Comparison of ENCODE assay signal across 9 cellular contexts in genomic region chr22:38698407-38699094, GRCh38. TPM values are rescaled to one million over a fixed set of nuclear protein-coding genes. Genes with fewer than 3 reads are reported as not detected.
A peak's percentile ranks its signal among the peaks of the same experiment; 100 is the strongest.
DNase-seq lines count a peak whose midpoint lies in the region; ATAC-seq and TF ChIP-seq lines count a peak whose summit lies in the region.
"Had no signal": no experiment of that assay in that cellular context is flagged by ENCODE, and none has a peak within 500 bp of the region (broad histone marks: within the 10 kb centered on the region; RNA-seq: fewer than 3 reads in every experiment).

No MANE protein-coding gene starts in this region.

- peaks cover 11% of the 10 kb centered on the region; the same call in 1 of the 2 replicates for H3K36me3 ChIP-seq in OCI-LY1 (ENCODE audit: insufficient read depth, low read length)
- H3K36me3 ChIP-seq in effector memory CD4-positive, alpha-beta T cell (ENCODE audit: control insufficient read depth, insufficient read depth, low read length), result no peaks in the 10 kb centered on the region
- H3K36me3 ChIP-seq in neuronal stem cell (replicated peaks in 1 of 2; ENCODE audit: control insufficient read depth in 2 of 2, insufficient read depth in 2 of 2, low read length in 2 of 2), result peaks cover 3 to 50% of the 10 kb centered on the region in 2 donors

- no peak overlapping the region for H2BK12ac ChIP-seq in neuronal stem cell (ENCODE audit: low read length)

- H2AFZ ChIP-seq in OCI-LY1 (ENCODE audit: low read length), result no peak overlapping the region
- H2AFZ ChIP-seq in neuronal stem cell (ENCODE audit: low read length), result no peak overlapping the region

- peaks cover 48% of the 10 kb centered on the region for H3K4me1 Mint-ChIP-seq in CD14-positive monocyte

- peaks cover 0 to 18% of the 10 kb centered on the region in 2 donors for H3K36me3 Mint-ChIP-seq in CD14-positive monocyte

- H3K27ac ChIP-seq in OCI-LY1 (ENCODE audit: low read depth, low read length, poor library complexity, severe bottlenecking), result peak overlapping the region; percentile 60
- peak overlapping the region; percentile 98 for H3K27ac ChIP-seq in effector memory CD4-positive, alpha-beta T cell (ENCODE audit: insufficient read depth, low read length, poor library complexity, severe bottlenecking)
- no peak overlapping the region for H3K27ac ChIP-seq in neuronal stem cell (replicated peaks; ENCODE audit: low read length)

- no peak for ATAC-seq in HG02571 (IDR thresholded peaks at IDR 0.05; ENCODE audit: unreplicated experiment)

- peak overlapping the region; percentile 39 to 62 for H3K4me3 Mint-ChIP-seq in CD14-positive monocyte

- TF ChIP-seq CTCF in CD14-positive monocyte (IDR thresholded peaks at IDR 0.05) (no peak), OCI-LY1 (IDR thresholded peaks at IDR 0.05; ENCODE audit: low read length) (no peak)

- H3K4ac ChIP-seq in neuronal stem cell (ENCODE audit: low read length), result no peak overlapping the region

- H3K9me3 Mint-ChIP-seq in CD14-positive monocyte, result no peaks in the 10 kb centered on the region

- peaks cover 6 to 13% (median 6%) of the 10 kb centered on the region in 3 donors for H3K27me3 Mint-ChIP-seq in CD14-positive monocyte (ENCODE audit: low read depth in 3 of 3)

- no CpG with 5 or more reads among the region's 13 CpGs for WGBS in neuronal stem cell (ENCODE audit: extremely low coverage in 2 of 2, insufficient read length in 2 of 2, insufficient replicate concordance in 1 of 2), 2 donors

- no peak overlapping the region for H4K91ac ChIP-seq in neuronal stem cell (ENCODE audit: low read depth, low read length, poor library complexity)

- H3K4me1 ChIP-seq in OCI-LY1 (ENCODE audit: insufficient read depth, low read length, severe bottlenecking) (peaks cover 52% of the 10 kb centered on the region), neuronal stem cell (ENCODE audit: control insufficient read depth in 2 of 2, insufficient read depth in 1 of 2, low read depth in 1 of 2, low read length in 2 of 2) (peaks cover 11 to 33% of the 10 kb centered on the region in 2 donors)
- H3K4me1 ChIP-seq in effector memory CD4-positive, alpha-beta T cell (ENCODE audit: control insufficient read depth, insufficient read depth, low read length, poor library complexity, severe bottlenecking), result peaks cover 37% of the 10 kb centered on the region

- 0 out of 2 replicates have a peak, but pooled peaks cover 3% of the 10 kb centered on the region for H3F3A ChIP-seq in OCI-LY1 (ENCODE audit: insufficient read depth, low read length)

- H3K9ac ChIP-seq in OCI-LY1 (ENCODE audit: low read length) (no peak overlapping the region; the same call in 1 of the 2 replicates), neuronal stem cell (ENCODE audit: low read depth, low read length, poor library complexity) (no peak overlapping the region)

- H3K4me3 ChIP-seq in OCI-LY1 (ENCODE audit: low read depth, low read length, poor library complexity, severe bottlenecking) (peak overlapping the region; percentile 70), neuronal stem cell (ENCODE audit: low read length in 2 of 2) (peak overlapping the region in 1 of 2 donors; percentile 75)
- H3K4me3 ChIP-seq in effector memory CD4-positive, alpha-beta T cell (ENCODE audit: insufficient read depth, low read depth, low read length, poor library complexity, severe bottlenecking), result no peak overlapping the region

- H3K9me2 ChIP-seq in OCI-LY1 (ENCODE audit: low read depth, low read length), result no peaks in the 10 kb centered on the region

- intact Hi-C loops in CD14-positive monocyte (cut with micrococcal nuclease), result no loop called here

- peaks cover 4% of the 10 kb centered on the region for H3K79me1 ChIP-seq in neuronal stem cell (ENCODE audit: low read depth, low read length)

- no peak overlapping the region for H3K23ac ChIP-seq in neuronal stem cell (ENCODE audit: low read depth, low read length, poor library complexity)

- no peak overlapping the region for H2AK5ac ChIP-seq in neuronal stem cell (ENCODE audit: low read depth, low read length)

- H3K9me3 ChIP-seq in OCI-LY1 (ENCODE audit: low read length) (no peaks in the 10 kb centered on the region), neuronal stem cell (replicated peaks in 1 of 2; ENCODE audit: control insufficient read depth in 2 of 2, insufficient read depth in 1 of 2, low read depth in 1 of 2, low read length in 2 of 2) (no peaks in the 10 kb centered on the region)
- H3K9me3 ChIP-seq in effector memory CD4-positive, alpha-beta T cell (ENCODE audit: control insufficient read depth, low read length), result no peaks in the 10 kb centered on the region

- no peak overlapping the region for H2BK5ac ChIP-seq in neuronal stem cell (ENCODE audit: low read length)

- H3K14ac ChIP-seq in neuronal stem cell (ENCODE audit: low read length), result no peak overlapping the region

- no peak overlapping the region for H4K8ac ChIP-seq in neuronal stem cell (ENCODE audit: low read depth, low read length)

- H2BK15ac ChIP-seq in neuronal stem cell (ENCODE audit: low read length), result no peak overlapping the region

- H3K79me2 ChIP-seq in OCI-LY1 (ENCODE audit: insufficient read depth, low read length), result 0 out of 2 replicates have a peak, but pooled peaks cover 4% of the 10 kb centered on the region

- DNase-seq in CD14-positive monocyte (ENCODE audit: low spot score) (no peak), neuronal stem cell (ENCODE audit: low spot score) (no peak), DMS 273 (lab: John Stamatoyannopoulos, UW; ENCODE audit: unreplicated experiment) (no peak), hippocampal formation (lab: John Stamatoyannopoulos, UW) (no peak)
- DNase-seq in effector memory CD4-positive, alpha-beta T cell, result no peak
- no peak for DNase-seq in activated CD4-positive, CD25-positive, alpha-beta regulatory T cell treated with anti-CD3 and anti-CD28 coated beads, Interleukin-2, amount 50 U/mL, for 72 hours
- DNase-seq: activated CD4-positive, CD25-positive, alpha-beta regulatory T cell had no signal

- H3K18ac ChIP-seq in neuronal stem cell (ENCODE audit: low read length), result no peak overlapping the region

- H3K27ac Mint-ChIP-seq in CD14-positive monocyte, result peak overlapping the region in 6 of 7 donors; percentile 32 to 81 (median 58)

- H2BK120ac ChIP-seq in neuronal stem cell (ENCODE audit: low read depth, low read length), result no peak overlapping the region

- no peaks in the 10 kb centered on the region for H4K20me1 ChIP-seq in OCI-LY1 (ENCODE audit: insufficient read depth, low read length)

- no peaks in the 10 kb centered on the region for H3K27me3 ChIP-seq in OCI-LY1 (ENCODE audit: insufficient read depth, low read length)
- no peaks in the 10 kb centered on the region for H3K27me3 ChIP-seq in effector memory CD4-positive, alpha-beta T cell (replicated peaks; ENCODE audit: control insufficient read depth, insufficient read depth, low read length, poor library complexity, severe bottlenecking)
- no peaks in the 10 kb centered on the region for H3K27me3 ChIP-seq in neuronal stem cell (ENCODE audit: control insufficient read depth in 3 of 3, insufficient read depth in 3 of 3, low read depth in 1 of 3, low read length in 3 of 3)

- H3K4me2 ChIP-seq in OCI-LY1 (ENCODE audit: low read length) (peak overlapping the region; percentile 94), neuronal stem cell (ENCODE audit: insufficient read depth, low read length, poor library complexity, severe bottlenecking) (peak overlapping the region; percentile 78)

RNA-seq across cellular contexts. Expression of gene JOSD1, which starts 2.2 kb away (rescaled TPM):
- polyA plus RNA-seq in CD14-positive monocyte, result 1 to 10 TPM; 7.1 to 7.2 TPM
- polyA plus RNA-seq in neuronal stem cell (2013, experiment 1 of 2), result 22.9 TPM
- polyA plus RNA-seq in neuronal stem cell (2013, experiment 2 of 2), result 21.5 TPM

RNA-seq across cellular contexts. Expression of gene GTPBP1, which starts 7.2 kb away (rescaled TPM):
- polyA plus RNA-seq in CD14-positive monocyte, result 10 to 100 TPM in 1 of 2 donors, 1 to 10 TPM in 1; 6.7 to 12.7 TPM
- polyA plus RNA-seq in neuronal stem cell (2013, experiment 1 of 2), result 47.8 TPM
- 48.3 TPM for polyA plus RNA-seq in neuronal stem cell (2013, experiment 2 of 2)

RNA-seq across cellular contexts. Expression of gene TOMM22, which starts 16.8 kb away (rescaled TPM):
- 10 to 100 TPM; 58.0 to 71.4 TPM for polyA plus RNA-seq in CD14-positive monocyte
- polyA plus RNA-seq in neuronal stem cell (2013, experiment 1 of 2), result 62.5 TPM
- 63.9 TPM for polyA plus RNA-seq in neuronal stem cell (2013, experiment 2 of 2)

RNA-seq across cellular contexts. Expression of gene CBY1, which starts 42.1 kb away (rescaled TPM):
- polyA plus RNA-seq in CD14-positive monocyte, result 1 to 10 TPM; 1.1 to 1.7 TPM
- 39.4 TPM for polyA plus RNA-seq in neuronal stem cell (2013, experiment 1 of 2)
- polyA plus RNA-seq in neuronal stem cell (2013, experiment 2 of 2), result 40.4 TPM

RNA-seq across cellular contexts. Expression of gene FAM227A, which starts 42.4 kb away (rescaled TPM):
- not detected for polyA plus RNA-seq in CD14-positive monocyte
- 4.9 TPM for polyA plus RNA-seq in neuronal stem cell (2013, experiment 1 of 2)
- polyA plus RNA-seq in neuronal stem cell (2013, experiment 2 of 2), result 5.2 TPM
